Comparison of ENCODE assay signal across 8 cellular contexts in genomic region chr1:241519308-241520079, GRCh38. TPM values are rescaled to one million over a fixed set of nuclear protein-coding genes. Genes with fewer than 3 reads are reported as not detected.
A peak's percentile ranks its signal among the peaks of the same experiment; 100 is the strongest.
DNase-seq lines count a peak whose midpoint lies in the region; ATAC-seq and TF ChIP-seq lines count a peak whose summit lies in the region.

Gene FH, minus strand, starts transcription at chr1:241519755. Its CDS starts 33 bp downstream, at chr1:241519722.

- peak within 1 kb of the TSS; percentile 91 for H3K4me3 ChIP-seq in RWPE2 (ENCODE audit: severe bottlenecking)

- H3K4me1 ChIP-seq in RWPE2 (ENCODE audit: insufficient read depth, poor library complexity, severe bottlenecking) = no peaks in the 10 kb centered on the region

- peak within 1 kb of the TSS; percentile 79 for H3K27ac Mint-ChIP-seq in activated T-helper 2 cell treated with anti-CD3 and anti-CD28 coated beads, Interferon-gamma antibody, Interleukin-2, Interleukin-4, amounts not matched to agents 10 μg/mL and 5 μg/mL and 100 μg/mL, durations not matched to agents 14 hours and 24 hours and 36 hours
- peak within 1 kb of the TSS in 1 of 2 donors; percentile 49 for H3K27ac Mint-ChIP-seq in natural killer cell

- peaks cover 26% of the 10 kb centered on the region for H3K27me3 Mint-ChIP-seq in activated T-helper 2 cell treated with anti-CD3 and anti-CD28 coated beads, Interferon-gamma antibody, Interleukin-2, Interleukin-4, amounts not matched to agents 10 μg/mL and 5 μg/mL and 100 μg/mL, durations not matched to agents 14 hours and 24 hours and 36 hours (ENCODE audit: low read depth)
- peaks cover 22 to 27% of the 10 kb centered on the region in 2 donors for H3K27me3 Mint-ChIP-seq in natural killer cell (ENCODE audit: low read depth in 2 of 2)

- no peaks in the 10 kb centered on the region for H3K9me3 Mint-ChIP-seq in activated T-helper 2 cell treated with anti-CD3 and anti-CD28 coated beads, Interferon-gamma antibody, Interleukin-2, Interleukin-4, amounts not matched to agents 10 μg/mL and 5 μg/mL and 100 μg/mL, durations not matched to agents 14 hours and 24 hours and 36 hours
- H3K9me3 Mint-ChIP-seq in natural killer cell = no peaks in the 10 kb centered on the region

- peaks cover 24% of the 10 kb centered on the region for H3K36me3 Mint-ChIP-seq in activated T-helper 2 cell treated with anti-CD3 and anti-CD28 coated beads, Interferon-gamma antibody, Interleukin-2, Interleukin-4, amounts not matched to agents 10 μg/mL and 5 μg/mL and 100 μg/mL, durations not matched to agents 14 hours and 24 hours and 36 hours (ENCODE audit: low read depth)
- H3K36me3 Mint-ChIP-seq in natural killer cell = no peaks in the 10 kb centered on the region

- intact Hi-C loops in activated T-helper 2 cell treated with anti-CD3 and anti-CD28 coated beads, Interferon-gamma antibody, Interleukin-2, Interleukin-4, amounts not matched to agents 10 μg/mL and 5 μg/mL and 100 μg/mL, durations not matched to agents 14 hours and 24 hours and 36 hours (cut with micrococcal nuclease) = loop anchor here (1.0 to 2.0 kb wide), 4 partner anchors 13 to 329 kb away; partner anchors contain the start of genes EXO1 and KMO
- intact Hi-C loops in natural killer cell (cut with micrococcal nuclease) = loop anchor here (1.0 to 10.0 kb wide), 4 partner anchors 12 to 1735 kb away; partner anchors contain the start of genes CEP170, EXO1 and SDCCAG8

- no peaks in the 10 kb centered on the region for H3K9me3 ChIP-seq in RWPE2 (ENCODE audit: severe bottlenecking)

- TF ChIP-seq CTCF in RWPE2 (IDR thresholded peaks at IDR 0.05; ENCODE audit: poor library complexity, severe bottlenecking) (no peak), natural killer cell (IDR thresholded peaks at IDR 0.05) (no peak)

- peak within 1 kb of the TSS; percentile 63 for H3K27ac ChIP-seq in RWPE2 (ENCODE audit: poor library complexity, severe bottlenecking)

- DNase-seq in EH (ENCODE audit: low read depth) (peak; percentile 98), H4 (ENCODE audit: low spot score) (peak; percentile 98), LoVo (ENCODE audit: low spot score) (peak; percentile 96), RWPE2 (ENCODE audit: low spot score) (peak; percentile 88), fibroblast of peridontal ligament (ENCODE audit: extremely low read depth) (peak; percentile 96), natural killer cell (peak; percentile 90)
- DNase-seq in activated T-helper 2 cell treated with anti-CD3 and anti-CD28 coated beads, Interferon-gamma antibody, Interleukin-2, Interleukin-4, amounts not matched to agents 10 μg/mL and 5 μg/mL and 100 μg/mL, durations not matched to agents 14 hours and 24 hours and 36 hours (ENCODE audit: low spot score) = peak; percentile 92
- DNase-seq in stimulated activated naive CD4-positive, alpha-beta T cell treated with Interleukin-2 at 50 U/mL for 16 hours (lab: John Stamatoyannopoulos, UW) = peak; percentile 93

- H3K36me3 ChIP-seq in RWPE2 (ENCODE audit: low read depth) = peaks cover 18% of the 10 kb centered on the region

- peak within 1 kb of the TSS; percentile 90 for H3K4me3 Mint-ChIP-seq in activated T-helper 2 cell treated with anti-CD3 and anti-CD28 coated beads, Interferon-gamma antibody, Interleukin-2, Interleukin-4, amounts not matched to agents 10 μg/mL and 5 μg/mL and 100 μg/mL, durations not matched to agents 14 hours and 24 hours and 36 hours (ENCODE audit: low read depth)
- peak within 1 kb of the TSS; percentile 89 for H3K4me3 Mint-ChIP-seq in natural killer cell

- no peaks in the 10 kb centered on the region for H3K27me3 ChIP-seq in RWPE2 (ENCODE audit: insufficient read depth, poor library complexity, severe bottlenecking)

- H3K4me1 Mint-ChIP-seq in activated T-helper 2 cell treated with anti-CD3 and anti-CD28 coated beads, Interferon-gamma antibody, Interleukin-2, Interleukin-4, amounts not matched to agents 10 μg/mL and 5 μg/mL and 100 μg/mL, durations not matched to agents 14 hours and 24 hours and 36 hours (ENCODE audit: low read depth) = peaks cover 21% of the 10 kb centered on the region
- peaks cover 5 to 11% of the 10 kb centered on the region in 2 donors for H3K4me1 Mint-ChIP-seq in natural killer cell

- ATAC-seq in RWPE2 (ENCODE audit: low read depth) (peak; percentile 94), natural killer cell (peak; percentile 97 to 100 (median 97))

RNA-seq across cellular contexts. Expression of gene FH, which starts in this region (rescaled TPM):
- total RNA-seq in H4 (2014; rRNA removed; shearing (Covaris generic)) = 145 and 163 TPM in 2 replicates
- 96.5 and 102 TPM in 2 replicates for total RNA-seq in activated T-helper 2 cell treated with anti-CD3 and anti-CD28 coated beads, Interferon-gamma antibody, Interleukin-2, Interleukin-4, amounts not matched to agents 10 μg/mL and 5 μg/mL and 100 μg/mL, durations not matched to agents 14 hours and 24 hours and 36 hours
- total RNA-seq in natural killer cell = 10 to 100 TPM; 16.6 to 18.3 (median 16.7) TPM

Comparison
In these comparisons a context has a peak if more than half of its experiments do, and no peak if none do; other contexts are left out.
1. Peak in every context shown above with its lines: DNase-seq, ATAC-seq, H3K4me3 ChIP-seq and H3K27ac ChIP-seq.